In genomic region chr3:37537914-37538691, GRCh38 we compare ENCODE assay signal across 15 cellular contexts.
DNase-seq lines count a peak whose midpoint lies in the region; ATAC-seq and TF ChIP-seq lines count a peak whose summit lies in the region.
"Had no signal": no experiment of that assay in that cellular context is flagged by ENCODE, and none has a peak within 500 bp of the region (broad histone marks: within the 10 kb centered on the region; RNA-seq: fewer than 3 reads in every experiment).

No MANE protein-coding gene starts in this region.

- H3K9ac ChIP-seq in mesendoderm (ENCODE audit: low read length): no peak overlapping the region
- H3K9ac ChIP-seq: BLaER1 had no signal

- H3K79me1 ChIP-seq in mesendoderm (ENCODE audit: low read length): no peaks in the 10 kb centered on the region

- H3K4me2 ChIP-seq in mesendoderm (ENCODE audit: low read length): no peak overlapping the region

- no peak overlapping the region for H3K18ac ChIP-seq in mesendoderm (ENCODE audit: low read length)

- H3K36me3 ChIP-seq in mesendoderm (ENCODE audit: control insufficient read depth, insufficient read depth, low read length) (no peaks in the 10 kb centered on the region), thyroid gland (peaks cover 18 to 23% of the 10 kb centered on the region in 2 donors)
- H3K36me3 ChIP-seq: BLaER1 had no signal

- H2BK15ac ChIP-seq in mesendoderm (replicated peaks; ENCODE audit: low read depth): no peak overlapping the region

- ATAC-seq in SK-N-SH treated with all-trans-retinoic acid at 6 μM for 48 hours (peak; percentile 76), GM18505 (IDR thresholded peaks at IDR 0.05; ENCODE audit: unreplicated experiment) (no peak), HG03565 (IDR thresholded peaks at IDR 0.05; ENCODE audit: unreplicated experiment) (no peak)
- ATAC-seq: HCT116 had no signal

- H3K56ac ChIP-seq in mesendoderm (ENCODE audit: low read length): no peak overlapping the region

- H2AK5ac ChIP-seq in mesendoderm (ENCODE audit: low read length): no peak overlapping the region

- no peaks in the 10 kb centered on the region for H3K4me1 ChIP-seq in mesendoderm (ENCODE audit: control insufficient read depth, low read depth, low read length)
- peaks cover 46 to 53% of the 10 kb centered on the region in 2 donors for H3K4me1 ChIP-seq in thyroid gland

- H3K4ac ChIP-seq in mesendoderm (ENCODE audit: low read depth, low read length): no peak overlapping the region

- no peak overlapping the region for H3K23ac ChIP-seq in mesendoderm (ENCODE audit: low read length)

- no peaks in the 10 kb centered on the region for H3K79me2 ChIP-seq in mesendoderm (ENCODE audit: control insufficient read depth, insufficient read depth, low read length)

- WGBS in mesendoderm (ENCODE audit: extremely low coverage, insufficient coverage, low lambda C conversion rate): no CpG with 5 or more reads among the region's 16 CpGs
- WGBS in thyroid gland, 2 donors: 75 to 77% methylated on average over 16 of the region's 16 CpGs

- H4K8ac ChIP-seq in mesendoderm (ENCODE audit: low read depth, low read length): no peak overlapping the region

- no peak overlapping the region for H2BK5ac ChIP-seq in mesendoderm (ENCODE audit: low read length)

- no peaks in the 10 kb centered on the region for H3K27me3 ChIP-seq in mesendoderm (ENCODE audit: insufficient read depth, low read length, poor library complexity)
- no peaks in the 10 kb centered on the region for H3K27me3 ChIP-seq in thyroid gland
- H3K27me3 ChIP-seq: BLaER1 had no signal

- no peaks in the 10 kb centered on the region for H3K9me3 ChIP-seq in thyroid gland
- H3K9me3 ChIP-seq: BLaER1 had no signal

- H3K27ac ChIP-seq in mesendoderm (ENCODE audit: low read depth, low read length): no peak overlapping the region
- peak overlapping the region; percentile 73 to 87 (median 84) for H3K27ac ChIP-seq in thyroid gland
- H3K27ac ChIP-seq: BLaER1 had no signal

- DNase-seq in fibroblast of mammary gland (ENCODE audit: low read depth) (peak; percentile 18), mesendoderm (peak; percentile 22), thyroid gland (no peak)
- no peak for DNase-seq in stimulated activated CD4-positive, alpha-beta T cell treated with anti-CD3 and anti-CD28 coated beads, Interleukin-4, amount 100 ng/mL, for 4 hours
- DNase-seq: activated CD8-positive, alpha-beta memory T cell treated with anti-CD3 and anti-CD28 coated beads, Interleukin-2, amount 50 U/mL, for 4 hours; activated naive CD4-positive, alpha-beta T cell treated with Interleukin-2 at 50 U/mL for 16 hours; hypothalamus; KG1; NCI-H1105 had no signal

- TF ChIP-seq CTCF in fibroblast of mammary gland (conservative IDR thresholded peaks at IDR 0.05; ENCODE audit: control insufficient read depth, insufficient read depth, low read depth, low read length) (no peak), thyroid gland (IDR thresholded peaks at IDR 0.05) (no peak)

- H3K4me3 ChIP-seq in fibroblast of mammary gland (ENCODE audit: control insufficient read depth, low read depth, low read length) (no peak overlapping the region), mesendoderm (ENCODE audit: low read length) (no peak overlapping the region), thyroid gland (replicated peaks in 1 of 3) (no peak overlapping the region)
- H3K4me3 ChIP-seq: BLaER1, lung had no signal

- H2BK120ac ChIP-seq in mesendoderm (ENCODE audit: low read depth, low read length): no peak overlapping the region

- H4K5ac ChIP-seq in mesendoderm (ENCODE audit: low read length): no peak overlapping the region

- TF ChIP-seq POLR2A in thyroid gland (IDR thresholded peaks at IDR 0.05) (no peak), GM18505 (IDR thresholded peaks at IDR 0.05; ENCODE audit: borderline replicate concordance, extremely low read depth, insufficient read depth, insufficient read length) (no peak)

- intact Hi-C loops in thyroid gland (cut with DNase I): no loop called here

TF ChIP-seq in SK-N-SH treated with all-trans-retinoic acid at 6 μM for 48 hours, 23 proteins besides CTCF, POLR2A, EP300 and RAD21:
- TF ChIP-seq POU6F1 (CRISPR knock-in tag; IDR thresholded peaks at IDR 0.05; ENCODE audit: borderline replicate concordance, low read depth) (no peak), TSHZ2 (CRISPR knock-in tag; IDR thresholded peaks at IDR 0.05) (peak; percentile 84), TCF4 (CRISPR knock-in tag; IDR thresholded peaks at IDR 0.05; ENCODE audit: borderline replicate concordance) (peak; percentile 85), BACH2 (CRISPR knock-in tag; IDR thresholded peaks at IDR 0.05; ENCODE audit: borderline replicate concordance) (no peak), GLIS3 (CRISPR knock-in tag; IDR thresholded peaks at IDR 0.05) (no peak)

Comparison
In these comparisons a context has a peak if more than half of its experiments do, and no peak if none do; other contexts are left out.
1. DNase-seq: peak in fibroblast of mammary gland (single experiment) and mesendoderm (single experiment); none in thyroid gland (0 of 2) and stimulated activated CD4-positive, alpha-beta T cell treated with anti-CD3 and anti-CD28 coated beads, Interleukin-4, amount 100 ng/mL, for 4 hours (0 of 2).